16 cellular contexts compared by ENCODE assay signal in genomic region chr7:134643131-134643530, GRCh38.
"Had no signal": no experiment of that assay in that cellular context is flagged by ENCODE, and none has a peak within 500 bp of the region (broad histone marks: within the 10 kb centered on the region; RNA-seq: fewer than 3 reads in every experiment).

No MANE protein-coding gene starts in this region.

- H3K27me3 Mint-ChIP-seq: central memory CD8-positive, alpha-beta T cell had no signal

- H3K4me3 ChIP-seq: heart left ventricle, lower lobe of right lung had no signal

- H3K9me3 ChIP-seq: heart left ventricle, lower lobe of right lung, neutrophil had no signal

- H3K36me3 Mint-ChIP-seq: immature natural killer cell had no signal

- ATAC-seq: activated CD4-positive, CD25-positive, alpha-beta regulatory T cell treated with anti-CD3 and anti-CD28 coated beads, Interleukin-2, amount 50 U/mL, for 24 hours; heart left ventricle; left cardiac atrium had no signal

- H3K27me3 ChIP-seq: heart left ventricle had no signal

- H3K4me3 Mint-ChIP-seq: central memory CD8-positive, alpha-beta T cell; immature natural killer cell had no signal

- H2AFZ ChIP-seq: parathyroid adenoma had no signal

- H3K9ac ChIP-seq: parathyroid adenoma had no signal

- H3K36me3 ChIP-seq: heart left ventricle, lower lobe of right lung, neutrophil had no signal

- H3K27ac ChIP-seq: heart left ventricle, lower lobe of right lung, neutrophil, parathyroid adenoma had no signal

- DNase-seq: activated CD4-positive, alpha-beta T cell treated with anti-CD3 and anti-CD28 coated beads, Interleukin-2, amount 50 U/mL, for 1 hour; activated naive CD4-positive, alpha-beta T cell treated with Interleukin-2 at 50 U/mL for 16 hours; activated T-cell treated with anti-CD3 and anti-CD28 coated beads for 4 hours; cortex of kidney; effector CD8-positive, alpha-beta T cell; foreskin melanocyte; heart left ventricle; immature natural killer cell; left cardiac atrium; lower lobe of right lung; stimulated activated CD4-positive, alpha-beta T cell treated with anti-CD3 and anti-CD28 coated beads, Interleukin-1b, Interleukin-23, amount 100 ng/mL, for 48 hours; T-helper 9 cell had no signal

- H3K9me3 Mint-ChIP-seq: central memory CD8-positive, alpha-beta T cell; immature natural killer cell had no signal
